Comparison of ENCODE assay signal across 14 cellular contexts in the genomic region with DNA sequence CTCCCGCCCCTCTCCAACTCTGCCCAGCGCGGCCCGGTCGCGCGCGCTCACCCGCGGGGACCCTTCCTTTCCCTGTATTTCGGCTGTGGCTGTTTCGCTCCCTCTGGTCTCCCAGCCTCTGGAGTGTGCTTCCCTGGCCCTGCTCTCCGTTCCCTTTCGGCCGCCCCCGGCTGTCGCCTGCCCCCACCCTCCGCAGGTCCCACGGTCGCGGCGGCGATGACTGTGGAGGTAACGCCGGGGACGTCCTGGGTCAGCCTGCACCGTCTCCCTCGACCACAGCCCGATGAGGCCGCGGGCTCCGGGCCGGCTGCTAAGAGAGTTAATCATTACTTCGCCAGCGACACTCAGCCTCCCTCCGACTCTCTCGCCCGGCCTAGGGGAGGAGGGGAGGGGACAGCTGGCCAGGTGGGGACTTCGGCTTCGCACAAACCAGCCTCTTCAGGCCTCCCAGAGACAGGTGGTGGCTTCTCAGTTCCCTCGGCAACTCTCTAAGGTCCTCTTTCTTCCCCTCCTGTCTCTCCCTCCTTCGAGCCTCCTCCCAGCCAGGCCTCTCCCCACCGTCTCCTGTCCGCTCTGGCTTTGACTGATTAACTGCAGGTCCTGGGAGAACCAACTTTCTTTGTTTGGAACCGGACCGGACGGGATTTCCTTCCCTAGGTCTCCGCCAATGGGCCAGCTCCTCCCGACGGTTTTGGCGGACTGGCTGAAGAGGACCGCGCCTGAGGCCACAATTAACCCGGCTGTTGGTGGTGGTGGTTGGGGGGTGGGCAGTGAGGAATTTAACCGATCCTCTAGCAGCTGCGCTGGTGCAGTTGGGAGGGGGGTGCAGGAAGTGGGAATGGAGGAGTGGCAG. TPM values are rescaled to one million over a fixed set of nuclear protein-coding genes. Genes with fewer than 3 reads are reported as not detected.
DNase-seq lines count a peak whose midpoint lies in the region; ATAC-seq and TF ChIP-seq lines count a peak whose summit lies in the region.
"Had no signal": no experiment of that assay in that cellular context is flagged by ENCODE, and none has a peak within 500 bp of the region (broad histone marks: within the 10 kb centered on the region; RNA-seq: fewer than 3 reads in every experiment).

No MANE protein-coding gene starts in this region.

- peaks cover 40 to 93% of the 10 kb centered on the region in 2 donors for H3K27me3 ChIP-seq in uterus
- H3K27me3 ChIP-seq in brain microvascular endothelial cell (replicated peaks): peaks cover 97% of the 10 kb centered on the region

- no peaks in the 10 kb centered on the region for H3K9me3 Mint-ChIP-seq in nephron
- H3K9me3 Mint-ChIP-seq in activated T-helper 17 cell treated with anti-CD3 and anti-CD28 coated beads, Interleukin-2, amount 50 U/mL, for 72 hours: no peaks in the 10 kb centered on the region

- TF ChIP-seq POLR2A in uterus (IDR thresholded peaks at IDR 0.05): no peak

- H3K36me3 Mint-ChIP-seq in nephron (ENCODE audit: low read depth): no peaks in the 10 kb centered on the region
- peaks cover 6% of the 10 kb centered on the region for H3K36me3 Mint-ChIP-seq in activated T-helper 17 cell treated with anti-CD3 and anti-CD28 coated beads, Interleukin-2, amount 50 U/mL, for 72 hours (ENCODE audit: low read depth)

- in situ Hi-C loops in KBM-7 (cut with MboI; ENCODE audit: low pct_unique_long_range_greater_than_20kb, low sequenced_read_pairs) (loop anchor here (10.0 kb wide), 1 partner anchor 175 kb away; no protein-coding TSS in a partner anchor), brain microvascular endothelial cell (cut with HindIII; ENCODE audit: low pct_ligation_motif_present, low sequenced_read_pairs) (no loop called here)

- intact Hi-C loops in uterus (cut with DNase I; ENCODE audit: low total_unique reads): no loop called here

- H3K27me3 Mint-ChIP-seq in nephron (ENCODE audit: low read depth): peaks cover 100% of the 10 kb centered on the region
- peaks cover 73% of the 10 kb centered on the region for H3K27me3 Mint-ChIP-seq in activated T-helper 17 cell treated with anti-CD3 and anti-CD28 coated beads, Interleukin-2, amount 50 U/mL, for 72 hours

- H3K27ac ChIP-seq in uterus: no peak overlapping the region
- no peak overlapping the region for H3K27ac ChIP-seq in brain microvascular endothelial cell
- H3K27ac ChIP-seq: C4-2B, neutrophil had no signal

- peak overlapping the region; percentile 57 to 99 (median 83) for H3K27ac Mint-ChIP-seq in nephron
- H3K27ac Mint-ChIP-seq in activated T-helper 17 cell treated with anti-CD3 and anti-CD28 coated beads, Interleukin-2, amount 50 U/mL, for 72 hours: no peak overlapping the region

- no peak for ATAC-seq in activated T-helper 17 cell treated with anti-CD3 and anti-CD28 coated beads, Interleukin-2, amount 50 U/mL, for 72 hours (replicated peaks)

- H3K36me3 ChIP-seq in uterus: no peaks in the 10 kb centered on the region
- no peaks in the 10 kb centered on the region for H3K36me3 ChIP-seq in brain microvascular endothelial cell (replicated peaks)
- H3K36me3 ChIP-seq: neutrophil had no signal

- DNase-seq in COLO668 (lab: John Stamatoyannopoulos, UW; ENCODE audit: unreplicated experiment) (peak; percentile 70), HT-29 (ENCODE audit: low spot score) (peak; percentile 16), ecto neural progenitor cell (ENCODE audit: low spot score) (peak; percentile 73), KBM-7 (no peak), uterus (no peak), brain microvascular endothelial cell (no peak)
- DNase-seq: NCI-H1694; stimulated activated CD4-positive, alpha-beta T cell treated with anti-CD3 and anti-CD28 coated beads, Interleukin-4, amount 100 ng/mL, for 4 hours; T-helper 9 cell had no signal

- TF ChIP-seq CTCF in nephron (IDR thresholded peaks at IDR 0.05; ENCODE audit: unreplicated experiment in 3 of 3): no peak
- TF ChIP-seq CTCF in uterus (IDR thresholded peaks at IDR 0.05): no peak
- TF ChIP-seq CTCF in brain microvascular endothelial cell (IDR thresholded peaks at IDR 0.05; ENCODE audit: low read depth, low read length, missing control alignments): no peak

- H3K4me1 Mint-ChIP-seq in nephron: peaks cover 38% of the 10 kb centered on the region
- peaks cover 12% of the 10 kb centered on the region for H3K4me1 Mint-ChIP-seq in activated T-helper 17 cell treated with anti-CD3 and anti-CD28 coated beads, Interleukin-2, amount 50 U/mL, for 72 hours

- H3K4me1 ChIP-seq in uterus: peaks cover 0 to 27% of the 10 kb centered on the region in 2 donors

- peak overlapping the region; percentile 82 to 88 (median 84) for H3K4me3 Mint-ChIP-seq in nephron
- no peak overlapping the region for H3K4me3 Mint-ChIP-seq in activated T-helper 17 cell treated with anti-CD3 and anti-CD28 coated beads, Interleukin-2, amount 50 U/mL, for 72 hours

- H3K4me3 ChIP-seq in uterus (no peak overlapping the region), brain microvascular endothelial cell (ENCODE audit: low read depth, low read length) (no peak overlapping the region)

- no peaks in the 10 kb centered on the region for H3K9me3 ChIP-seq in uterus
- H3K9me3 ChIP-seq: neutrophil had no signal

RNA-seq across cellular contexts. Expression of a gene that starts 5.6 kb away (rescaled TPM):
- not detected in 2 replicates for total RNA-seq in HT-29 (2014; rRNA removed; shearing (Covaris generic))
- total RNA-seq in uterus: 10 to 100 TPM in 2 of 4 donors, under 1 TPM in 1, not detected in 1; 0.64 to 39.7 (median 21.3) TPM
- total RNA-seq in activated T-helper 17 cell treated with anti-CD3 and anti-CD28 coated beads, Interleukin-2, amount 50 U/mL, for 72 hours: under 1 TPM in 1 of 2 donors, not detected in 1; 0.16 TPM
- total RNA-seq: OCI-LY7 had no signal

Comparison
In these comparisons a context has a peak if more than half of its experiments do, and no peak if none do; other contexts are left out.
1. DNase-seq: peak in COLO668 (single experiment), HT-29 (single experiment) and ecto neural progenitor cell (single experiment); none in KBM-7 (single experiment), uterus (0 of 2) and brain microvascular endothelial cell (single experiment).